ENCODE assay signal across 2 cellular contexts in the genomic region with DNA sequence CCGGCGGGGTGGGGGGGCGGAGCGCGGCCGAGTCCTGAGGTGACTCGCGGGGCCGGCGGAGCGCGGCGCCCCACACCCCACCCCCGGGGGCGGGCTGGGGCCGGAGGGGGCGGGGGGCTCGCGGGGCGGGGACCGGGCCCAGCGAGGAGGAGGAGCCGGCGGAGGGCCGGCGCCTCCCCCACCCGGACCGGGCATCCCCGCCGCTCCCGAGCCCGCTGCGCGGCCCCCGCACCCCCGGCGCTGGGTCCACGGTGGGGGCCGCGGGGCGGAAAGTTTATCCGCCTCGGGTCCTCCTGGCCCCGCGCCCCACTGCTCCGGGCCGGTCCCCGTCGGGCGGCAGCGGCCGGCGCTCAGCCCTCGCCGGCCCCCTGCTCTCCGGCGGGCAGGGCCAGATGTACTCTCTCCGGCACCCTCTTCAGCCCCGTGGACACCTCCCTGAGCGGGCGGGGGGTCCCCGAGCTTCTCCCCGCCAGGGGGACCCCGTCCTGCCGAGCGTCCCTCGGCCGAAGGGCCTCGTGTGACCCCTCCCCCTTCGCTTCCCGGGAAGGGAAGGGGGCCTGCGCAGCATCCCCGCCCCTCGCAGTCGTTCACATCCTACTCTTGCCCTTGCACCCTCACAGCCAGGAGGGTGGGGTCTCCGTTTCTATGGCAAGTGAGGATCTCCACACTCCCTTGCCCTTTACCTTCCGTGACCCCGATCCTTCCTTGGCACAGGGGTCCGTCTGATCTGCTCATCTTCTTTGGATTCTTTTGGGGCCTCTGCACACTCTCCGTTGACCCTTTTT.
TF ChIP-seq lines count a peak whose summit lies in the region.

No MANE protein-coding gene starts in this region.

TF ChIP-seq in SK-N-SH, 30 proteins besides CTCF, POLR2A, EP300 and RAD21 (continued from another document):
- TF ChIP-seq CHD2 (IDR thresholded peaks at IDR 0.05; ENCODE audit: low read length, partially characterized antibody) = peak; percentile 13
- TF ChIP-seq GATA2 (CRISPR knock-in tag; IDR thresholded peaks at IDR 0.05) = no peak
- TF ChIP-seq, protein P1, sequence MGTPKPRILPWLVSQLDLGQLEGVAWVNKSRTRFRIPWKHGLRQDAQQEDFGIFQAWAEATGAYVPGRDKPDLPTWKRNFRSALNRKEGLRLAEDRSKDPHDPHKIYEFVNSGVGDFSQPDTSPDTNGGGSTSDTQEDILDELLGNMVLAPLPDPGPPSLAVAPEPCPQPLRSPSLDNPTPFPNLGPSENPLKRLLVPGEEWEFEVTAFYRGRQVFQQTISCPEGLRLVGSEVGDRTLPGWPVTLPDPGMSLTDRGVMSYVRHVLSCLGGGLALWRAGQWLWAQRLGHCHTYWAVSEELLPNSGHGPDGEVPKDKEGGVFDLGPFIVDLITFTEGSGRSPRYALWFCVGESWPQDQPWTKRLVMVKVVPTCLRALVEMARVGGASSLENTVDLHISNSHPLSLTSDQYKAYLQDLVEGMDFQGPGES (IDR thresholded peaks at IDR 0.05; ENCODE audit: low read depth, low read length) = no peak
- TF ChIP-seq, protein P2, sequence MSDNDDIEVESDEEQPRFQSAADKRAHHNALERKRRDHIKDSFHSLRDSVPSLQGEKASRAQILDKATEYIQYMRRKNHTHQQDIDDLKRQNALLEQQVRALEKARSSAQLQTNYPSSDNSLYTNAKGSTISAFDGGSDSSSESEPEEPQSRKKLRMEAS (IDR thresholded peaks at IDR 0.05; ENCODE audit: low read depth) = no peak

TF ChIP-seq in SK-N-SH treated with all-trans-retinoic acid at 6 μM for 48 hours, 23 proteins besides CTCF, POLR2A, EP300 and RAD21:
- TF ChIP-seq, protein P3, sequence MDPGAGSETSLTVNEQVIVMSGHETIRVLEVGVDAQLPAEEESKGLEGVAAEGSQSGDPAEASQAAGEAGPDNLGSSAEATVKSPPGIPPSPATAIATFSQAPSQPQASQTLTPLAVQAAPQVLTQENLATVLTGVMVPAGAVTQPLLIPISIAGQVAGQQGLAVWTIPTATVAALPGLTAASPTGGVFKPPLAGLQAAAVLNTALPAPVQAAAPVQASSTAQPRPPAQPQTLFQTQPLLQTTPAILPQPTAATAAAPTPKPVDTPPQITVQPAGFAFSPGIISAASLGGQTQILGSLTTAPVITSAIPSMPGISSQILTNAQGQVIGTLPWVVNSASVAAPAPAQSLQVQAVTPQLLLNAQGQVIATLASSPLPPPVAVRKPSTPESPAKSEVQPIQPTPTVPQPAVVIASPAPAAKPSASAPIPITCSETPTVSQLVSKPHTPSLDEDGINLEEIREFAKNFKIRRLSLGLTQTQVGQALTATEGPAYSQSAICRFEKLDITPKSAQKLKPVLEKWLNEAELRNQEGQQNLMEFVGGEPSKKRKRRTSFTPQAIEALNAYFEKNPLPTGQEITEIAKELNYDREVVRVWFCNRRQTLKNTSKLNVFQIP (CRISPR knock-in tag; IDR thresholded peaks at IDR 0.05; ENCODE audit: borderline replicate concordance, low read depth) = no peak
- TF ChIP-seq, protein P4, sequence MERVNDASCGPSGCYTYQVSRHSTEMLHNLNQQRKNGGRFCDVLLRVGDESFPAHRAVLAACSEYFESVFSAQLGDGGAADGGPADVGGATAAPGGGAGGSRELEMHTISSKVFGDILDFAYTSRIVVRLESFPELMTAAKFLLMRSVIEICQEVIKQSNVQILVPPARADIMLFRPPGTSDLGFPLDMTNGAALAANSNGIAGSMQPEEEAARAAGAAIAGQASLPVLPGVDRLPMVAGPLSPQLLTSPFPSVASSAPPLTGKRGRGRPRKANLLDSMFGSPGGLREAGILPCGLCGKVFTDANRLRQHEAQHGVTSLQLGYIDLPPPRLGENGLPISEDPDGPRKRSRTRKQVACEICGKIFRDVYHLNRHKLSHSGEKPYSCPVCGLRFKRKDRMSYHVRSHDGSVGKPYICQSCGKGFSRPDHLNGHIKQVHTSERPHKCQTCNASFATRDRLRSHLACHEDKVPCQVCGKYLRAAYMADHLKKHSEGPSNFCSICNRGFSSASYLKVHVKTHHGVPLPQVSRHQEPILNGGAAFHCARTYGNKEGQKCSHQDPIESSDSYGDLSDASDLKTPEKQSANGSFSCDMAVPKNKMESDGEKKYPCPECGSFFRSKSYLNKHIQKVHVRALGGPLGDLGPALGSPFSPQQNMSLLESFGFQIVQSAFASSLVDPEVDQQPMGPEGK (CRISPR knock-in tag; IDR thresholded peaks at IDR 0.05; ENCODE audit: borderline replicate concordance) = no peak
- TF ChIP-seq RARB (CRISPR knock-in tag; IDR thresholded peaks at IDR 0.05) = no peak
- no peak for TF ChIP-seq BACH2 (CRISPR knock-in tag; IDR thresholded peaks at IDR 0.05; ENCODE audit: borderline replicate concordance)
